Comparison of ENCODE assay signal across 9 cellular contexts in genomic region chr3:14424711-14425573, GRCh38. TPM values are rescaled to one million over a fixed set of nuclear protein-coding genes. Genes with fewer than 3 reads are reported as not detected.
DNase-seq lines count a peak whose midpoint lies in the region; ATAC-seq and TF ChIP-seq lines count a peak whose summit lies in the region.
"Had no signal": no experiment of that assay in that cellular context is flagged by ENCODE, and none has a peak within 500 bp of the region (broad histone marks: within the 10 kb centered on the region; RNA-seq: fewer than 3 reads in every experiment).

No MANE protein-coding gene starts in this region.

- H3K4me1 ChIP-seq in stomach, result peaks cover 33 to 99% (median 78%) of the 10 kb centered on the region in 4 donors

- H3K9me3 ChIP-seq in stomach, result no peaks in the 10 kb centered on the region

- peaks cover 14% of the 10 kb centered on the region for H3K36me3 Mint-ChIP-seq in T-helper 2 cell treated with Interferon-gamma antibody and Interleukin-4, amounts not matched to agents 5 μg/mL and 100 μg/mL, for 36 hours (ENCODE audit: low read depth)

- H3K27ac ChIP-seq in stomach, result peak overlapping the region in 3 of 5 donors; percentile 13 to 69 (median 66)

- peak overlapping the region; percentile 64 for H3K4me3 Mint-ChIP-seq in T-helper 2 cell treated with Interferon-gamma antibody and Interleukin-4, amounts not matched to agents 5 μg/mL and 100 μg/mL, for 36 hours

- no peak for ATAC-seq in left ventricle myocardium superior
- no peak for ATAC-seq in Right ventricle myocardium inferior
- no peak for ATAC-seq in HG03139 (IDR thresholded peaks at IDR 0.05; ENCODE audit: unreplicated experiment)

- H3K27ac Mint-ChIP-seq in T-helper 2 cell treated with Interferon-gamma antibody and Interleukin-4, amounts not matched to agents 5 μg/mL and 100 μg/mL, for 36 hours, result peak overlapping the region; percentile 76

- H3K4me3 ChIP-seq in stomach, result no peak overlapping the region

- WGBS in stomach, 5 donors, result 71 to 86% (median 73%) methylated on average over 23 of the region's 23 CpGs

- H3K27me3 ChIP-seq in stomach, result no peaks in the 10 kb centered on the region

- intact Hi-C loops in left ventricle myocardium superior (cut with micrococcal nuclease) (no loop called here), Right ventricle myocardium inferior (cut with DNase I) (no loop called here), stomach (cut with DNase I; ENCODE audit: low total_unique reads) (no loop called here)

- peaks cover 62% of the 10 kb centered on the region for H3K4me1 Mint-ChIP-seq in T-helper 2 cell treated with Interferon-gamma antibody and Interleukin-4, amounts not matched to agents 5 μg/mL and 100 μg/mL, for 36 hours (ENCODE audit: low read depth)

- TF ChIP-seq CTCF in stomach (IDR thresholded peaks at IDR 0.05), result no peak

- H3K27me3 Mint-ChIP-seq in T-helper 2 cell treated with Interferon-gamma antibody and Interleukin-4, amounts not matched to agents 5 μg/mL and 100 μg/mL, for 36 hours (ENCODE audit: low read depth), result no peaks in the 10 kb centered on the region

- DNase-seq in left ventricle myocardium superior, result peak; percentile 13
- DNase-seq in Right ventricle myocardium inferior (ENCODE audit: missing footprints), result no peak
- no peak for DNase-seq in T-helper 2 cell treated with Interferon-gamma antibody and Interleukin-4, amounts not matched to agents 5 μg/mL and 100 μg/mL, for 36 hours (ENCODE audit: low spot score)
- DNase-seq in effector CD4-positive, alpha-beta T cell, result peak; percentile 50
- DNase-seq in stomach, result no peak
- DNase-seq in COLO668 (lab: John Stamatoyannopoulos, UW; ENCODE audit: unreplicated experiment), result no peak
- DNase-seq in NCI-H226, result no peak
- DNase-seq: NCI-H345 had no signal

- no peaks in the 10 kb centered on the region for H3K9me3 Mint-ChIP-seq in T-helper 2 cell treated with Interferon-gamma antibody and Interleukin-4, amounts not matched to agents 5 μg/mL and 100 μg/mL, for 36 hours

- TF ChIP-seq EP300 in stomach (IDR thresholded peaks at IDR 0.05), result no peak

- TF ChIP-seq POLR2A in stomach (IDR thresholded peaks at IDR 0.05), result no peak

- H3K36me3 ChIP-seq in stomach, result no peaks in the 10 kb centered on the region

RNA-seq across cellular contexts. Expression of gene SLC6A6, which starts 22.5 kb away (rescaled TPM):
- 14.1 TPM for total RNA-seq in left ventricle myocardium superior
- total RNA-seq in Right ventricle myocardium inferior, result 14.3 TPM
- total RNA-seq in stomach, result 10 to 100 TPM; 15.6 to 36.7 (median 28.0) TPM
- 1 to 10 TPM; 3.0 to 6.8 (median 4.9) TPM for polyA plus RNA-seq in stomach

Comparison
In these comparisons a context has a peak if more than half of its experiments do, and no peak if none do; other contexts are left out.
1. DNase-seq: peak in left ventricle myocardium superior (single experiment) and effector CD4-positive, alpha-beta T cell (single experiment); none in Right ventricle myocardium inferior (single experiment), T-helper 2 cell treated with Interferon-gamma antibody and Interleukin-4, amounts not matched to agents 5 μg/mL and 100 μg/mL, for 36 hours (single experiment), stomach (single experiment), COLO668 (single experiment) and NCI-H226 (single experiment).